1 cellular context compared by ENCODE assay signal in the genomic region with DNA sequence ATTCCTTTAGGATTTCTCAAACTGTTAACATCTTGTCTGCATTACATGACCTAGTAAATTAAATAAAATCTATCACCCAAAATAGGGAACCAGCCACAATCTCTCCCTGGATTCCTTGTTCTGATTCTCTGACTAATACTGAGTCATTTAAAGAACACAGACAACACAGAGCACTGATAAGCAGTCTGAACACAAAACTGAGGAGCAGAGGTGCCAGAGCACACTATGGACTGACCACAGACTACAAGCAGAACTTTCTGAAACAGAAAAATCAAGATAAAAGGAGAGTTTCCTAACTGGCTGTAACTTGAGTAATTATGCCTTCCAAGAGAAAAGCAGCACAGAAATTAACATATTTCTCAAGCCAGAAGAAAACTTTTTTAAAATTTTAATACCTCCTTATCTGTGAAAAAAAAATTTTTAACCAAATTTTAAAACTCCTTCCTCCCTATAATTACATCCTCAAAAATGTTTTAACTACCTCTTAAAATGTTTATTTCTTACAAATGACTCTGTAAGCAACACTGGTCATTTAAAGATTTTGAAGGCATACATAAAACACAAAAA.
TF ChIP-seq lines count a peak whose summit lies in the region.

No MANE protein-coding gene starts in this region.

TF ChIP-seq in K562, 482 proteins besides CTCF, POLR2A, EP300 and RAD21 (continued from another document and continues in another):
- TF ChIP-seq SETDB1 (IDR thresholded peaks at IDR 0.05; ENCODE audit: low read length) (no peak), SNRNP70 (optimal IDR thresholded peaks at IDR 0.05; ENCODE audit: low read depth, low read length) (no peak), SRSF3 (IDR thresholded peaks at IDR 0.05; ENCODE audit: insufficient read depth, low read length) (no peak), RBM25 (IDR thresholded peaks at IDR 0.05; ENCODE audit: low read depth, low read length, severe bottlenecking) (no peak), ZBTB8A (IDR thresholded peaks at IDR 0.05; ENCODE audit: partially characterized antibody) (no peak), ZEB2 (IDR thresholded peaks at IDR 0.05) (no peak), CREM (IDR thresholded peaks at IDR 0.05; ENCODE audit: low read depth) (peak; percentile 53; the same call in 1 of the 2 replicates), SLC30A9 (CRISPR knock-in tag; IDR thresholded peaks at IDR 0.05) (no peak), SP2 (IDR thresholded peaks at IDR 0.05; ENCODE audit: extremely low read depth, low read depth, low read length, poor library complexity, severe bottlenecking) (no peak), MCM2 (IDR thresholded peaks at IDR 0.05; ENCODE audit: low read depth) (no peak), ZNF3 (CRISPR knock-in tag; IDR thresholded peaks at IDR 0.05) (no peak), ZNF75A (CRISPR knock-in tag; IDR thresholded peaks at IDR 0.05) (no peak), ZNF143 (CRISPR knock-in tag; IDR thresholded peaks at IDR 0.05) (no peak), PHF8 (IDR thresholded peaks at IDR 0.05; ENCODE audit: borderline replicate concordance, low read length) (no peak), XRCC4 (IDR thresholded peaks at IDR 0.05; ENCODE audit: extremely low read depth, insufficient read depth, insufficient read length) (no peak), TRIM24 (IDR thresholded peaks at IDR 0.05) (peak in 1 of 2 experiments; percentile 43; a peak in 2 of 4 replicates), ELF2 (CRISPR knock-in tag; IDR thresholded peaks at IDR 0.05) (no peak), ZNF445 (CRISPR knock-in tag; IDR thresholded peaks at IDR 0.05; ENCODE audit: low read depth) (no peak), CBX2 (IDR thresholded peaks at IDR 0.05; ENCODE audit: insufficient read depth, low read length, poor library complexity, severe bottlenecking) (no peak), BRD4 (IDR thresholded peaks at IDR 0.05) (no peak), PHF21A (IDR thresholded peaks at IDR 0.05; ENCODE audit: borderline replicate concordance, low read depth) (no peak; the same call in 1 of the 2 replicates), CSDE1 (IDR thresholded peaks at IDR 0.05) (no peak), EP400 (IDR thresholded peaks at IDR 0.05) (no peak), MYBL2 (IDR thresholded peaks at IDR 0.05; ENCODE audit: low read depth) (no peak), MYBL2 (CRISPR knock-in tag; IDR thresholded peaks at IDR 0.05; ENCODE audit: borderline replicate concordance) (no peak), KLF1 (tag; IDR thresholded peaks at IDR 0.05) (no peak), SMARCA4 (IDR thresholded peaks at IDR 0.05) (peak; percentile 94), TFAM (CRISPR knock-in tag; conservative IDR thresholded peaks at IDR 0.05) (no peak)
- TF ChIP-seq, protein P1, sequence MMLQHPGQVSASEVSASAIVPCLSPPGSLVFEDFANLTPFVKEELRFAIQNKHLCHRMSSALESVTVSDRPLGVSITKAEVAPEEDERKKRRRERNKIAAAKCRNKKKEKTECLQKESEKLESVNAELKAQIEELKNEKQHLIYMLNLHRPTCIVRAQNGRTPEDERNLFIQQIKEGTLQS (IDR thresholded peaks at IDR 0.05) = peak; percentile 86
- TF ChIP-seq, protein P1 (CRISPR knock-in tag; conservative IDR thresholded peaks at IDR 0.05) = no peak
- TF ChIP-seq, protein P2, sequence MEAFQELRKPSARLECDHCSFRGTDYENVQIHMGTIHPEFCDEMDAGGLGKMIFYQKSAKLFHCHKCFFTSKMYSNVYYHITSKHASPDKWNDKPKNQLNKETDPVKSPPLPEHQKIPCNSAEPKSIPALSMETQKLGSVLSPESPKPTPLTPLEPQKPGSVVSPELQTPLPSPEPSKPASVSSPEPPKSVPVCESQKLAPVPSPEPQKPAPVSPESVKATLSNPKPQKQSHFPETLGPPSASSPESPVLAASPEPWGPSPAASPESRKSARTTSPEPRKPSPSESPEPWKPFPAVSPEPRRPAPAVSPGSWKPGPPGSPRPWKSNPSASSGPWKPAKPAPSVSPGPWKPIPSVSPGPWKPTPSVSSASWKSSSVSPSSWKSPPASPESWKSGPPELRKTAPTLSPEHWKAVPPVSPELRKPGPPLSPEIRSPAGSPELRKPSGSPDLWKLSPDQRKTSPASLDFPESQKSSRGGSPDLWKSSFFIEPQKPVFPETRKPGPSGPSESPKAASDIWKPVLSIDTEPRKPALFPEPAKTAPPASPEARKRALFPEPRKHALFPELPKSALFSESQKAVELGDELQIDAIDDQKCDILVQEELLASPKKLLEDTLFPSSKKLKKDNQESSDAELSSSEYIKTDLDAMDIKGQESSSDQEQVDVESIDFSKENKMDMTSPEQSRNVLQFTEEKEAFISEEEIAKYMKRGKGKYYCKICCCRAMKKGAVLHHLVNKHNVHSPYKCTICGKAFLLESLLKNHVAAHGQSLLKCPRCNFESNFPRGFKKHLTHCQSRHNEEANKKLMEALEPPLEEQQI (IDR thresholded peaks at IDR 0.05) = no peak
- TF ChIP-seq, protein P3, sequence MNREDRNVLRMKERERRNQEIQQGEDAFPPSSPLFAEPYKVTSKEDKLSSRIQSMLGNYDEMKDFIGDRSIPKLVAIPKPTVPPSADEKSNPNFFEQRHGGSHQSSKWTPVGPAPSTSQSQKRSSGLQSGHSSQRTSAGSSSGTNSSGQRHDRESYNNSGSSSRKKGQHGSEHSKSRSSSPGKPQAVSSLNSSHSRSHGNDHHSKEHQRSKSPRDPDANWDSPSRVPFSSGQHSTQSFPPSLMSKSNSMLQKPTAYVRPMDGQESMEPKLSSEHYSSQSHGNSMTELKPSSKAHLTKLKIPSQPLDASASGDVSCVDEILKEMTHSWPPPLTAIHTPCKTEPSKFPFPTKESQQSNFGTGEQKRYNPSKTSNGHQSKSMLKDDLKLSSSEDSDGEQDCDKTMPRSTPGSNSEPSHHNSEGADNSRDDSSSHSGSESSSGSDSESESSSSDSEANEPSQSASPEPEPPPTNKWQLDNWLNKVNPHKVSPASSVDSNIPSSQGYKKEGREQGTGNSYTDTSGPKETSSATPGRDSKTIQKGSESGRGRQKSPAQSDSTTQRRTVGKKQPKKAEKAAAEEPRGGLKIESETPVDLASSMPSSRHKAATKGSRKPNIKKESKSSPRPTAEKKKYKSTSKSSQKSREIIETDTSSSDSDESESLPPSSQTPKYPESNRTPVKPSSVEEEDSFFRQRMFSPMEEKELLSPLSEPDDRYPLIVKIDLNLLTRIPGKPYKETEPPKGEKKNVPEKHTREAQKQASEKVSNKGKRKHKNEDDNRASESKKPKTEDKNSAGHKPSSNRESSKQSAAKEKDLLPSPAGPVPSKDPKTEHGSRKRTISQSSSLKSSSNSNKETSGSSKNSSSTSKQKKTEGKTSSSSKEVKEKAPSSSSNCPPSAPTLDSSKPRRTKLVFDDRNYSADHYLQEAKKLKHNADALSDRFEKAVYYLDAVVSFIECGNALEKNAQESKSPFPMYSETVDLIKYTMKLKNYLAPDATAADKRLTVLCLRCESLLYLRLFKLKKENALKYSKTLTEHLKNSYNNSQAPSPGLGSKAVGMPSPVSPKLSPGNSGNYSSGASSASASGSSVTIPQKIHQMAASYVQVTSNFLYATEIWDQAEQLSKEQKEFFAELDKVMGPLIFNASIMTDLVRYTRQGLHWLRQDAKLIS (CRISPR knock-in tag; IDR thresholded peaks at IDR 0.05) = no peak
- TF ChIP-seq, protein P4, sequence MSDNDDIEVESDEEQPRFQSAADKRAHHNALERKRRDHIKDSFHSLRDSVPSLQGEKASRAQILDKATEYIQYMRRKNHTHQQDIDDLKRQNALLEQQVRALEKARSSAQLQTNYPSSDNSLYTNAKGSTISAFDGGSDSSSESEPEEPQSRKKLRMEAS (CRISPR knock-in tag; IDR thresholded peaks at IDR 0.05) = no peak
- TF ChIP-seq, protein P5, sequence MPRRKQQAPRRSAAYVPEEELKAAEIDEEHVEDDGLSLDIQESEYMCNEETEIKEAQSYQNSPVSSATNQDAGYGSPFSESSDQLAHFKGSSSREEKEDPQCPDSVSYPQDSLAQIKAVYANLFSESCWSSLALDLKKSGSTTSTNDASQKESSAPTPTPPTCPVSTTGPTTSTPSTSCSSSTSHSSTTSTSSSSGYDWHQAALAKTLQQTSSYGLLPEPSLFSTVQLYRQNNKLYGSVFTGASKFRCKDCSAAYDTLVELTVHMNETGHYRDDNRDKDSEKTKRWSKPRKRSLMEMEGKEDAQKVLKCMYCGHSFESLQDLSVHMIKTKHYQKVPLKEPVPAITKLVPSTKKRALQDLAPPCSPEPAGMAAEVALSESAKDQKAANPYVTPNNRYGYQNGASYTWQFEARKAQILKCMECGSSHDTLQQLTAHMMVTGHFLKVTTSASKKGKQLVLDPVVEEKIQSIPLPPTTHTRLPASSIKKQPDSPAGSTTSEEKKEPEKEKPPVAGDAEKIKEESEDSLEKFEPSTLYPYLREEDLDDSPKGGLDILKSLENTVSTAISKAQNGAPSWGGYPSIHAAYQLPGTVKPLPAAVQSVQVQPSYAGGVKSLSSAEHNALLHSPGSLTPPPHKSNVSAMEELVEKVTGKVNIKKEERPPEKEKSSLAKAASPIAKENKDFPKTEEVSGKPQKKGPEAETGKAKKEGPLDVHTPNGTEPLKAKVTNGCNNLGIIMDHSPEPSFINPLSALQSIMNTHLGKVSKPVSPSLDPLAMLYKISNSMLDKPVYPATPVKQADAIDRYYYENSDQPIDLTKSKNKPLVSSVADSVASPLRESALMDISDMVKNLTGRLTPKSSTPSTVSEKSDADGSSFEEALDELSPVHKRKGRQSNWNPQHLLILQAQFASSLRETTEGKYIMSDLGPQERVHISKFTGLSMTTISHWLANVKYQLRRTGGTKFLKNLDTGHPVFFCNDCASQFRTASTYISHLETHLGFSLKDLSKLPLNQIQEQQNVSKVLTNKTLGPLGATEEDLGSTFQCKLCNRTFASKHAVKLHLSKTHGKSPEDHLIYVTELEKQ (CRISPR knock-in tag; IDR thresholded peaks at IDR 0.05) = no peak
- TF ChIP-seq, protein P6, sequence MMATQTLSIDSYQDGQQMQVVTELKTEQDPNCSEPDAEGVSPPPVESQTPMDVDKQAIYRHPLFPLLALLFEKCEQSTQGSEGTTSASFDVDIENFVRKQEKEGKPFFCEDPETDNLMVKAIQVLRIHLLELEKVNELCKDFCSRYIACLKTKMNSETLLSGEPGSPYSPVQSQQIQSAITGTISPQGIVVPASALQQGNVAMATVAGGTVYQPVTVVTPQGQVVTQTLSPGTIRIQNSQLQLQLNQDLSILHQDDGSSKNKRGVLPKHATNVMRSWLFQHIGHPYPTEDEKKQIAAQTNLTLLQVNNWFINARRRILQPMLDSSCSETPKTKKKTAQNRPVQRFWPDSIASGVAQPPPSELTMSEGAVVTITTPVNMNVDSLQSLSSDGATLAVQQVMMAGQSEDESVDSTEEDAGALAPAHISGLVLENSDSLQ (IDR thresholded peaks at IDR 0.05) = 0 out of 2 replicates have a peak, but pooled peaks have one; percentile 14
- TF ChIP-seq, protein P7, sequence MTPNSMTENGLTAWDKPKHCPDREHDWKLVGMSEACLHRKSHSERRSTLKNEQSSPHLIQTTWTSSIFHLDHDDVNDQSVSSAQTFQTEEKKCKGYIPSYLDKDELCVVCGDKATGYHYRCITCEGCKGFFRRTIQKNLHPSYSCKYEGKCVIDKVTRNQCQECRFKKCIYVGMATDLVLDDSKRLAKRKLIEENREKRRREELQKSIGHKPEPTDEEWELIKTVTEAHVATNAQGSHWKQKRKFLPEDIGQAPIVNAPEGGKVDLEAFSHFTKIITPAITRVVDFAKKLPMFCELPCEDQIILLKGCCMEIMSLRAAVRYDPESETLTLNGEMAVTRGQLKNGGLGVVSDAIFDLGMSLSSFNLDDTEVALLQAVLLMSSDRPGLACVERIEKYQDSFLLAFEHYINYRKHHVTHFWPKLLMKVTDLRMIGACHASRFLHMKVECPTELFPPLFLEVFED (CRISPR knock-in tag; conservative IDR thresholded peaks at IDR 0.05) = no peak
- TF ChIP-seq, protein P8, sequence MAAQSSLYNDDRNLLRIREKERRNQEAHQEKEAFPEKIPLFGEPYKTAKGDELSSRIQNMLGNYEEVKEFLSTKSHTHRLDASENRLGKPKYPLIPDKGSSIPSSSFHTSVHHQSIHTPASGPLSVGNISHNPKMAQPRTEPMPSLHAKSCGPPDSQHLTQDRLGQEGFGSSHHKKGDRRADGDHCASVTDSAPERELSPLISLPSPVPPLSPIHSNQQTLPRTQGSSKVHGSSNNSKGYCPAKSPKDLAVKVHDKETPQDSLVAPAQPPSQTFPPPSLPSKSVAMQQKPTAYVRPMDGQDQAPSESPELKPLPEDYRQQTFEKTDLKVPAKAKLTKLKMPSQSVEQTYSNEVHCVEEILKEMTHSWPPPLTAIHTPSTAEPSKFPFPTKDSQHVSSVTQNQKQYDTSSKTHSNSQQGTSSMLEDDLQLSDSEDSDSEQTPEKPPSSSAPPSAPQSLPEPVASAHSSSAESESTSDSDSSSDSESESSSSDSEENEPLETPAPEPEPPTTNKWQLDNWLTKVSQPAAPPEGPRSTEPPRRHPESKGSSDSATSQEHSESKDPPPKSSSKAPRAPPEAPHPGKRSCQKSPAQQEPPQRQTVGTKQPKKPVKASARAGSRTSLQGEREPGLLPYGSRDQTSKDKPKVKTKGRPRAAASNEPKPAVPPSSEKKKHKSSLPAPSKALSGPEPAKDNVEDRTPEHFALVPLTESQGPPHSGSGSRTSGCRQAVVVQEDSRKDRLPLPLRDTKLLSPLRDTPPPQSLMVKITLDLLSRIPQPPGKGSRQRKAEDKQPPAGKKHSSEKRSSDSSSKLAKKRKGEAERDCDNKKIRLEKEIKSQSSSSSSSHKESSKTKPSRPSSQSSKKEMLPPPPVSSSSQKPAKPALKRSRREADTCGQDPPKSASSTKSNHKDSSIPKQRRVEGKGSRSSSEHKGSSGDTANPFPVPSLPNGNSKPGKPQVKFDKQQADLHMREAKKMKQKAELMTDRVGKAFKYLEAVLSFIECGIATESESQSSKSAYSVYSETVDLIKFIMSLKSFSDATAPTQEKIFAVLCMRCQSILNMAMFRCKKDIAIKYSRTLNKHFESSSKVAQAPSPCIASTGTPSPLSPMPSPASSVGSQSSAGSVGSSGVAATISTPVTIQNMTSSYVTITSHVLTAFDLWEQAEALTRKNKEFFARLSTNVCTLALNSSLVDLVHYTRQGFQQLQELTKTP (IDR thresholded peaks at IDR 0.05; ENCODE audit: low read depth in 1 of 2, partially characterized antibody in 2 of 2) = peak in 1 of 2 experiments; percentile 26
- TF ChIP-seq, protein P9, sequence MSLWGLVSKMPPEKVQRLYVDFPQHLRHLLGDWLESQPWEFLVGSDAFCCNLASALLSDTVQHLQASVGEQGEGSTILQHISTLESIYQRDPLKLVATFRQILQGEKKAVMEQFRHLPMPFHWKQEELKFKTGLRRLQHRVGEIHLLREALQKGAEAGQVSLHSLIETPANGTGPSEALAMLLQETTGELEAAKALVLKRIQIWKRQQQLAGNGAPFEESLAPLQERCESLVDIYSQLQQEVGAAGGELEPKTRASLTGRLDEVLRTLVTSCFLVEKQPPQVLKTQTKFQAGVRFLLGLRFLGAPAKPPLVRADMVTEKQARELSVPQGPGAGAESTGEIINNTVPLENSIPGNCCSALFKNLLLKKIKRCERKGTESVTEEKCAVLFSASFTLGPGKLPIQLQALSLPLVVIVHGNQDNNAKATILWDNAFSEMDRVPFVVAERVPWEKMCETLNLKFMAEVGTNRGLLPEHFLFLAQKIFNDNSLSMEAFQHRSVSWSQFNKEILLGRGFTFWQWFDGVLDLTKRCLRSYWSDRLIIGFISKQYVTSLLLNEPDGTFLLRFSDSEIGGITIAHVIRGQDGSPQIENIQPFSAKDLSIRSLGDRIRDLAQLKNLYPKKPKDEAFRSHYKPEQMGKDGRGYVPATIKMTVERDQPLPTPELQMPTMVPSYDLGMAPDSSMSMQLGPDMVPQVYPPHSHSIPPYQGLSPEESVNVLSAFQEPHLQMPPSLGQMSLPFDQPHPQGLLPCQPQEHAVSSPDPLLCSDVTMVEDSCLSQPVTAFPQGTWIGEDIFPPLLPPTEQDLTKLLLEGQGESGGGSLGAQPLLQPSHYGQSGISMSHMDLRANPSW (CRISPR knock-in tag; IDR thresholded peaks at IDR 0.05) = no peak
